In genomic region chr15:65766422-65767263, GRCh38 we compare ENCODE assay signal across 17 cellular contexts. TPM values are rescaled to one million over a fixed set of nuclear protein-coding genes. Genes with fewer than 3 reads are reported as not detected.
DNase-seq lines count a peak whose midpoint lies in the region; ATAC-seq, FAIRE-seq and TF ChIP-seq lines count a peak whose summit lies in the region.
"Had no signal": no experiment of that assay in that cellular context is flagged by ENCODE, and none has a peak within 500 bp of the region (broad histone marks: within the 10 kb centered on the region; RNA-seq: fewer than 3 reads in every experiment).

No MANE protein-coding gene starts in this region.

- peak overlapping the region in 2 of 8 donors; percentile 12 to 65 for H3K4me3 Mint-ChIP-seq in naive B cell
- H3K4me3 Mint-ChIP-seq: stimulated activated effector memory CD8-positive, alpha-beta T cell treated with anti-CD3 and anti-CD28 coated beads, Interleukin-12 subunit alpha, Interleukin-12 subunit beta, amount 100 ng/mL, for 72 hours had no signal

- no peak overlapping the region for H3K4me3 ChIP-seq in bronchial epithelial cell (ENCODE audit: low read depth, low read length)
- H3K4me3 ChIP-seq: BLaER1, right atrium auricular region, SJCRH30 had no signal

- no peaks in the 10 kb centered on the region for H3K27me3 Mint-ChIP-seq in naive B cell

- peaks cover 46 to 80% (median 59%) of the 10 kb centered on the region in 3 donors for H3K4me1 Mint-ChIP-seq in naive B cell

- no peaks in the 10 kb centered on the region for H3K36me3 ChIP-seq in bronchial epithelial cell (ENCODE audit: control insufficient read depth, insufficient read depth, low read length)
- H3K36me3 ChIP-seq: BLaER1, right atrium auricular region, SJCRH30 had no signal

- ATAC-seq in naive B cell (ENCODE audit: low read depth in 2 of 2) = no peak
- ATAC-seq: stimulated activated effector memory CD8-positive, alpha-beta T cell treated with anti-CD3 and anti-CD28 coated beads, Interleukin-12 subunit alpha, Interleukin-12 subunit beta, amount 100 ng/mL, for 72 hours had no signal

- DNase-seq in DMS53 (lab: John Stamatoyannopoulos, UW) (peak; percentile 79), M059J (ENCODE audit: low read depth) (peak; percentile 33), bronchial epithelial cell (ENCODE audit: low read depth) (peak; percentile 55), naive B cell (no peak), NCI-H2107 (lab: John Stamatoyannopoulos, UW) (no peak), NCI-H526 treated with DMSO at 0.1 percent for 48 hours (lab: John Stamatoyannopoulos, UW) (no peak), dermis blood vessel endothelial cell (no peak), NCI-H524 (lab: John Stamatoyannopoulos, UW) (no peak)
- DNase-seq: activated naive CD4-positive, alpha-beta T cell treated with Interleukin-2 at 50 U/mL for 16 hours; NCI-H1105 treated with DMSO at 0.1 percent for 48 hours; SJCRH30; stimulated activated CD4-positive, alpha-beta T cell treated with anti-CD3 and anti-CD28 coated beads, Interleukin-4, amount 100 ng/mL, for 4 hours had no signal

- peak overlapping the region; percentile 10 to 93 (median 81) for H3K27ac Mint-ChIP-seq in naive B cell
- H3K27ac Mint-ChIP-seq: stimulated activated effector memory CD8-positive, alpha-beta T cell treated with anti-CD3 and anti-CD28 coated beads, Interleukin-12 subunit alpha, Interleukin-12 subunit beta, amount 100 ng/mL, for 72 hours had no signal

- no peaks in the 10 kb centered on the region for H3K27me3 ChIP-seq in bronchial epithelial cell (ENCODE audit: control insufficient read depth, insufficient read depth, low read length)
- H3K27me3 ChIP-seq: BLaER1, right atrium auricular region, SJCRH30 had no signal

- no peak for FAIRE-seq in bronchial epithelial cell (lab: Jason Lieb, UNC)
- FAIRE-seq: endometrium, urothelium cell line had no signal

- no peak for TF ChIP-seq CTCF in bronchial epithelial cell (IDR thresholded peaks at IDR 0.05; ENCODE audit: insufficient read depth, low read length, severe bottlenecking)

- peaks cover 7 to 10% of the 10 kb centered on the region in 2 donors for H3K36me3 Mint-ChIP-seq in naive B cell

- H3K9me3 Mint-ChIP-seq in naive B cell = peaks cover 0 to 2% (median 0%) of the 10 kb centered on the region in 7 donors
- H3K9me3 Mint-ChIP-seq: stimulated activated effector memory CD8-positive, alpha-beta T cell treated with anti-CD3 and anti-CD28 coated beads, Interleukin-12 subunit alpha, Interleukin-12 subunit beta, amount 100 ng/mL, for 72 hours had no signal

RNA-seq across cellular contexts. Expression of gene DENND4A, which starts 25.4 kb away (rescaled TPM):
- total RNA-seq in M059J (2014; rRNA removed; shearing (Covaris generic)) = 9.6 and 13.9 TPM in 2 replicates
- total RNA-seq in bronchial epithelial cell (11.1 and 12.0 TPM in 2 replicates), dermis blood vessel endothelial cell (27.6 and 41.5 TPM in 2 replicates)
- polyA plus RNA-seq in naive B cell (ENCODE audit: low read depth in 6 of 6) = 10 to 100 TPM; 18.3 to 38.9 (median 26.8) TPM

Comparison
In these comparisons a context has a peak if more than half of its experiments do, and no peak if none do; other contexts are left out.
1. DNase-seq: peak in DMS53 (single experiment), M059J (single experiment) and bronchial epithelial cell (single experiment); none in naive B cell (single experiment), NCI-H2107 (single experiment), NCI-H526 treated with DMSO at 0.1 percent for 48 hours (single experiment), dermis blood vessel endothelial cell (single experiment) and NCI-H524 (0 of 2).